Comparison of ENCODE assay signal across 8 cellular contexts in genomic region chr2:113894156-113894743, GRCh38. TPM values are rescaled to one million over a fixed set of nuclear protein-coding genes. Genes with fewer than 3 reads are reported as not detected.
DNase-seq lines count a peak whose midpoint lies in the region; ATAC-seq and TF ChIP-seq lines count a peak whose summit lies in the region.

No MANE protein-coding gene starts in this region.

- H3K4me1 ChIP-seq in DND-41 (ENCODE audit: insufficient read depth, low read length) = peaks cover 51% of the 10 kb centered on the region
- peaks cover 46% of the 10 kb centered on the region for H3K4me1 ChIP-seq in mammary epithelial cell (ENCODE audit: insufficient read depth, low read length)
- H3K4me1 ChIP-seq in neural progenitor cell = peaks cover 11% of the 10 kb centered on the region

- H3K79me2 ChIP-seq in DND-41 (ENCODE audit: insufficient read depth, low read length) (peaks cover 96% of the 10 kb centered on the region), mammary epithelial cell (ENCODE audit: insufficient read depth, low read length) (peaks cover 94% of the 10 kb centered on the region), neural progenitor cell (ENCODE audit: low read depth) (peaks cover 89% of the 10 kb centered on the region)

- H3K4me2 ChIP-seq in DND-41 (ENCODE audit: insufficient read depth, low read length) (peak overlapping the region; percentile 43; the same call in 1 of the 2 replicates), mammary epithelial cell (ENCODE audit: insufficient read depth, low read depth, low read length) (peak overlapping the region; percentile 72), neural progenitor cell (no peak overlapping the region)

- no peaks in the 10 kb centered on the region for H3K27me3 ChIP-seq in DND-41 (ENCODE audit: insufficient read depth, low read length, poor library complexity)
- H3K27me3 ChIP-seq in mammary epithelial cell (ENCODE audit: insufficient read depth, low read length) = no peaks in the 10 kb centered on the region
- no peaks in the 10 kb centered on the region for H3K27me3 ChIP-seq in neural progenitor cell

- peaks cover 7% of the 10 kb centered on the region for H3K36me3 Mint-ChIP-seq in neural progenitor cell

- peaks cover 14% of the 10 kb centered on the region for H3F3A ChIP-seq in neural progenitor cell (ENCODE audit: low read depth)

- H3K9me3 ChIP-seq in DND-41 (ENCODE audit: insufficient read depth, low read length, severe bottlenecking) (no peaks in the 10 kb centered on the region), mammary epithelial cell (replicated peaks; ENCODE audit: insufficient read depth, low read length) (no peaks in the 10 kb centered on the region), neural progenitor cell (ENCODE audit: low read depth) (no peaks in the 10 kb centered on the region)

- dilution Hi-C loops in mammary epithelial cell (cut with HindIII; ENCODE audit: low sequenced_read_pairs) = no loop called here

- H3K27ac ChIP-seq in DND-41 (ENCODE audit: low read length) (no peak overlapping the region), mammary epithelial cell (ENCODE audit: insufficient read depth, low read depth, low read length) (peak overlapping the region; percentile 53), neural progenitor cell (no peak overlapping the region)

- peak overlapping the region; percentile 56 for H3K4me3 Mint-ChIP-seq in neural progenitor cell

- no peak for ATAC-seq in DND-41 (ENCODE audit: insufficient read depth, low read depth)
- no peak for ATAC-seq in GM21390 (IDR thresholded peaks at IDR 0.05; ENCODE audit: unreplicated experiment)

- no peaks in the 10 kb centered on the region for H3K27me3 Mint-ChIP-seq in neural progenitor cell (ENCODE audit: insufficient read depth, low read depth)

- no peak overlapping the region for H3K4me3 ChIP-seq in DND-41 (ENCODE audit: low read depth in 1 of 2, low read length in 2 of 2)
- peak overlapping the region; percentile 7 to 24 (median 24) for H3K4me3 ChIP-seq in mammary epithelial cell (replicated peaks in 1 of 3; ENCODE audit: insufficient read depth in 1 of 3, low read depth in 2 of 3, low read length in 3 of 3)
- H3K4me3 ChIP-seq in neural progenitor cell = no peak overlapping the region

- TF ChIP-seq CTCF in DND-41 (IDR thresholded peaks at IDR 0.05; ENCODE audit: borderline replicate concordance, extremely low read depth, low read length, poor library complexity, severe bottlenecking) (no peak), mammary epithelial cell (conservative IDR thresholded peaks at IDR 0.05 in 1 of 2, IDR thresholded peaks at IDR 0.05 in 1 of 2; ENCODE audit: extremely low read depth in 1 of 2, insufficient read depth in 1 of 2, low read depth in 1 of 2, low read length in 2 of 2) (no peak), neural progenitor cell (IDR thresholded peaks at IDR 0.05) (no peak)

- peaks cover 69% of the 10 kb centered on the region for H4K20me1 ChIP-seq in DND-41 (ENCODE audit: insufficient read depth, low read length)
- H4K20me1 ChIP-seq in mammary epithelial cell (ENCODE audit: insufficient read depth, low read length) = peaks cover 8% of the 10 kb centered on the region
- H4K20me1 ChIP-seq in neural progenitor cell (ENCODE audit: low read depth) = peaks cover 67% of the 10 kb centered on the region

- in situ Hi-C loops in mammary epithelial cell (cut with MboI; ENCODE audit: low sequenced_read_pairs in 2 of 2) = loop anchor here in 1 of 2 donors (10.0 kb wide), 1 partner anchor 139 kb away; the partner anchor contains the start of gene SLC35F5

- peak overlapping the region; percentile 30 for H3K27ac Mint-ChIP-seq in neural progenitor cell

- H3K36me3 ChIP-seq in DND-41 (ENCODE audit: insufficient read depth, low read length) (peaks cover 28% of the 10 kb centered on the region), mammary epithelial cell (ENCODE audit: insufficient read depth, low read length) (peaks cover 9% of the 10 kb centered on the region), neural progenitor cell (no peaks in the 10 kb centered on the region)

- WGBS in mammary epithelial cell (ENCODE audit: low coverage, missing lambda C conversion rate) = 14% methylated on average over 7 of the region's 7 CpGs

- CTCF ChIA-PET in mammary epithelial cell (lab: Charles Lee; ENCODE audit: low non-redundant PET) = no interaction called here

- BruUV-seq in mammary epithelial cell (replicated peaks; lab: Mats Ljungman, UMichigan) = no TSS peak

- H3K4me1 Mint-ChIP-seq in neural progenitor cell = peaks cover 57% of the 10 kb centered on the region

- intact Hi-C loops in mammary epithelial cell (cut with micrococcal nuclease) = loop anchor here (1.0 to 5.0 kb wide), 2 partner anchors 33 to 139 kb away; no protein-coding TSS in a partner anchor

- H2AFZ ChIP-seq in DND-41 (ENCODE audit: low read depth, low read length) = no peak overlapping the region
- no peak overlapping the region for H2AFZ ChIP-seq in mammary epithelial cell (ENCODE audit: low read depth, low read length)
- H2AFZ ChIP-seq in neural progenitor cell (replicated peaks) = no peak overlapping the region

- H3K9me3 Mint-ChIP-seq in neural progenitor cell = no peaks in the 10 kb centered on the region

- H3K9ac ChIP-seq in DND-41 (ENCODE audit: low read depth, low read length) (no peak overlapping the region), mammary epithelial cell (ENCODE audit: insufficient read depth, low read length) (no peak overlapping the region), neural progenitor cell (no peak overlapping the region)

- DNase-seq in DND-41 = no peak
- peak; percentile 86 for DNase-seq in MV-4-11 (lab: John Stamatoyannopoulos, UW)
- peak; percentile 80 for DNase-seq in mammary epithelial cell
- DNase-seq in neural progenitor cell (ENCODE audit: low spot score) = no peak
- DNase-seq in effector CD8-positive, alpha-beta T cell (lab: John Stamatoyannopoulos, UW) = no peak
- no peak for DNase-seq in activated CD4-positive, alpha-beta T cell treated with anti-CD3 and anti-CD28 coated beads for 48 hours
- no peak for DNase-seq in 8988T

RNA-seq across cellular contexts. Expression of gene ACTR3, which starts 4.4 kb away (rescaled TPM):
- total RNA-seq in mammary epithelial cell = 100 to 1,000 TPM; 261 to 358 TPM
- polyA plus RNA-seq in mammary epithelial cell = 170 TPM
- 128 TPM for polyA minus RNA-seq in mammary epithelial cell
- 120 and 175 TPM in 2 replicates for total RNA-seq in neural progenitor cell (ENCODE audit: low replicate concordance)

Comparison
In these comparisons a context has a peak if more than half of its experiments do, and no peak if none do; other contexts are left out.
1. DNase-seq: peak in MV-4-11 (single experiment) and mammary epithelial cell (single experiment); none in DND-41 (single experiment), neural progenitor cell (single experiment), effector CD8-positive, alpha-beta T cell (single experiment), activated CD4-positive, alpha-beta T cell treated with anti-CD3 and anti-CD28 coated beads for 48 hours (single experiment) and 8988T (single experiment).
2. H3K4me3 ChIP-seq: peak in mammary epithelial cell (3 of 3); none in DND-41 (0 of 2) and neural progenitor cell (single experiment).